In the genomic region with DNA sequence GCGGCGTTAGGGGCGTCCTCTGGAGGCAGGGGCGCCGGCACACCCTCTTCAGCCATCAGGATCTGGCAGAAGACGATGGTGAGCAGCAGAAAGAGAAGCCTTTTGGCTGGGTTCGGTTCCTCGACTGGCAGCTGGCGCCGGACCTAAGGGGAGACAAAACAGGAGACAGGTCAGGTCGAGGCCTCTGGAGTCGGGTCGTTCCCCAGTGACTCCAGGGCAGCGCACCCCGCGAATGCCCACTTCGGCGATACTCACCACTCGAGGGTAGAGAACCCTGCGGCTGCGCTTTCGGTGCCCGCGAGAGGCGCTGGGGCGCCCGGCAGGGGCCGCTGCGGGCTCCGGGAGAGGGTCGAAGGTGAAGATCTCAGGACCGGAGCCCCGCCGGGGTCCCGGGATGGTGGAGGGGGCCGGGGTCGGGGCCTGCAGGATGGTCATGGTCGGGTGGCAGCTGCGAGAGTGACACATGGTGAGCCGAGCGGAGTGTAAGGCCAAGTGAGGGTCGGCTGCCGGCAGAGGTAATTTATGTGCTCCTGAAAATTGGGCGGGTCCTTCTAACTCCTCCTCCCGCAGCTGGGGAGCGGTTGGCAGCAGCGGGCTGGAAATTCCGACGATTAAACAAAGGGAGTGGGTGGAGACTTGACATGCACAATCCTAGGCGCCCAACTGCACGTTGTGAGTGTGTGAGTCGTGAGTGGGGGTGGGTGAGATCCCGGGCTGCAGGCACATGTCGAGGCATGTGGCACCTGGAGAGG, we compare ENCODE assay signal across 8 cellular contexts. TPM values are rescaled to one million over a fixed set of nuclear protein-coding genes. Genes with fewer than 3 reads are reported as not detected.
DNase-seq lines count a peak whose midpoint lies in the region; ATAC-seq and TF ChIP-seq lines count a peak whose summit lies in the region.

A gene with protein sequence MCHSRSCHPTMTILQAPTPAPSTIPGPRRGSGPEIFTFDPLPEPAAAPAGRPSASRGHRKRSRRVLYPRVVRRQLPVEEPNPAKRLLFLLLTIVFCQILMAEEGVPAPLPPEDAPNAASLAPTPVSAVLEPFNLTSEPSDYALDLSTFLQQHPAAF (minus strand): TSS at position 494 of the 752 bp plus-strand sequence. CDS start 29 bp downstream, at position 465.

- H2BK5ac ChIP-seq in mesendoderm (ENCODE audit: low read length) = peak within 1 kb of the TSS; percentile 40

- no peak within 1 kb of the TSS for H2BK120ac ChIP-seq in mesendoderm (ENCODE audit: low read depth, low read length)

- peak within 1 kb of the TSS; percentile 95 for H3K23ac ChIP-seq in mesendoderm (ENCODE audit: low read length)

- H3K27me3 ChIP-seq in endocrine pancreas (ENCODE audit: control insufficient read depth, insufficient read depth, low read length) = no peaks in the 10 kb centered on the region
- no peaks in the 10 kb centered on the region for H3K27me3 ChIP-seq in mesendoderm (ENCODE audit: insufficient read depth, low read length, poor library complexity)

- H3K79me2 ChIP-seq in mesendoderm (ENCODE audit: control insufficient read depth, insufficient read depth, low read length) = peaks cover 26% of the 10 kb centered on the region

- CTCF ChIA-PET in HEK293T (lab: Yijun Ruan, JAX) = interaction anchor here (0.6 to 1.0 kb wide), 2 partner anchors 27 to 78 kb away, joined by 3 read pairs; partner anchors contain the start of gene MDC1
- CTCF ChIA-PET in activated CD8-positive, alpha-beta memory T cell treated with anti-CD3 and anti-CD28 coated beads for 36 hours (lab: Charles Lee) = interaction anchor here (0.6 to 1.8 kb wide), 9 partner anchors 13 to 133 kb away, joined by 3 to 5 read pairs (median 4); no protein-coding TSS in a partner anchor

- peak within 1 kb of the TSS; percentile 94 for H3K56ac ChIP-seq in mesendoderm (ENCODE audit: low read length)

- no CpG with 5 or more reads among the region's 54 CpGs for WGBS in mesendoderm (ENCODE audit: extremely low coverage, insufficient coverage, low lambda C conversion rate)

- H3K9ac ChIP-seq in endocrine pancreas (ENCODE audit: control insufficient read depth, insufficient read depth, low read length) = peak within 1 kb of the TSS; percentile 85
- H3K9ac ChIP-seq in mesendoderm (ENCODE audit: low read length) = peak within 1 kb of the TSS; percentile 100

- POLR2A ChIA-PET in HEK293T (lab: Yijun Ruan, JAX) = interaction anchor here (0.7 to 2.4 kb wide), 6 partner anchors 8 to 658 kb away, joined by 3 to 8 read pairs (median 4); no protein-coding TSS in a partner anchor
- POLR2A ChIA-PET in activated CD8-positive, alpha-beta memory T cell treated with anti-CD3 and anti-CD28 coated beads for 36 hours (lab: Charles Lee) = interaction anchor here (0.6 to 3.8 kb wide), 10 partner anchors 12 to 87 kb away, joined by 3 to 28 read pairs (median 4); no protein-coding TSS in a partner anchor

- ATAC-seq in HG03378 (IDR thresholded peaks at IDR 0.05; ENCODE audit: unreplicated experiment) = no peak

- H2BK15ac ChIP-seq in mesendoderm (replicated peaks; ENCODE audit: low read depth) = no peak within 1 kb of the TSS

- peak; percentile 71 for DNase-seq in COLO668 (lab: John Stamatoyannopoulos, UW; ENCODE audit: unreplicated experiment)
- peak; percentile 76 for DNase-seq in HEK293T (ENCODE audit: extremely low spot score)
- DNase-seq in NCI-H748 (lab: John Stamatoyannopoulos, UW; ENCODE audit: unreplicated experiment) = peak; percentile 81
- DNase-seq in mesendoderm = peak; percentile 98
- DNase-seq in stimulated activated CD8-positive, alpha-beta memory T cell treated with anti-CD3 and anti-CD28 coated beads, Interleukin-12 subunit alpha, Interleukin-12 subunit beta, amount 100 ng/mL, for 24 hours (ENCODE audit: extremely low read depth) = peak; percentile 64

- H3K4me3 ChIP-seq in endocrine pancreas (ENCODE audit: control insufficient read depth, insufficient read depth, low read length) (peak within 1 kb of the TSS; percentile 79), mesendoderm (ENCODE audit: low read length) (peak within 1 kb of the TSS; percentile 99)

- peak within 1 kb of the TSS; percentile 91 for H3K27ac ChIP-seq in mesendoderm (ENCODE audit: low read depth, low read length)

- H3K4ac ChIP-seq in mesendoderm (ENCODE audit: low read depth, low read length) = peak within 1 kb of the TSS; percentile 77

- H3K36me3 ChIP-seq in endocrine pancreas (ENCODE audit: control insufficient read depth, insufficient read depth, low read length) (no peaks in the 10 kb centered on the region), mesendoderm (ENCODE audit: control insufficient read depth, insufficient read depth, low read length) (peaks cover 3% of the 10 kb centered on the region)

- peak within 1 kb of the TSS; percentile 83 for H4K8ac ChIP-seq in mesendoderm (ENCODE audit: low read depth, low read length)

- peak within 1 kb of the TSS; percentile 44 for H3K4me2 ChIP-seq in mesendoderm (ENCODE audit: low read length)

- no peak within 1 kb of the TSS for H4K5ac ChIP-seq in mesendoderm (ENCODE audit: low read length)

- H3K4me1 ChIP-seq in endocrine pancreas (ENCODE audit: control insufficient read depth, insufficient read depth, low read length) = peaks cover 12% of the 10 kb centered on the region
- H3K4me1 ChIP-seq in mesendoderm (ENCODE audit: control insufficient read depth, low read depth, low read length) = peaks cover 11% of the 10 kb centered on the region

- peak within 1 kb of the TSS; percentile 77 for H3K18ac ChIP-seq in mesendoderm (ENCODE audit: low read length)

- no peaks in the 10 kb centered on the region for H3K9me3 ChIP-seq in endocrine pancreas (ENCODE audit: control insufficient read depth, low read length)

- peaks cover 6% of the 10 kb centered on the region for H3K79me1 ChIP-seq in mesendoderm (ENCODE audit: low read length)

- H2AK5ac ChIP-seq in mesendoderm (ENCODE audit: low read length) = peak within 1 kb of the TSS; percentile 84

TF ChIP-seq in HEK293T, 16 proteins besides CTCF, POLR2A, EP300 and RAD21:
- TF ChIP-seq FOXK2 (IDR thresholded peaks at IDR 0.05) (no peak), TARDBP (IDR thresholded peaks at IDR 0.05) (no peak), SP1 (IDR thresholded peaks at IDR 0.05) (no peak), SUZ12 (IDR thresholded peaks at IDR 0.05) (no peak), ARNT (IDR thresholded peaks at IDR 0.05) (no peak), FOXA1 (IDR thresholded peaks at IDR 0.05) (no peak), LEF1 (IDR thresholded peaks at IDR 0.05; ENCODE audit: borderline replicate concordance) (no peak), HDGF (IDR thresholded peaks at IDR 0.05; ENCODE audit: borderline replicate concordance) (no peak), ELF4 (IDR thresholded peaks at IDR 0.05) (no peak), CTBP1 (IDR thresholded peaks at IDR 0.05; ENCODE audit: borderline replicate concordance) (no peak), NFRKB (IDR thresholded peaks at IDR 0.05) (no peak), FOXM1 (IDR thresholded peaks at IDR 0.05; ENCODE audit: borderline replicate concordance) (no peak), BHLHE40 (IDR thresholded peaks at IDR 0.05; ENCODE audit: borderline replicate concordance) (no peak), L3MBTL2 (conservative IDR thresholded peaks at IDR 0.05) (peak; percentile 42; the same call in 1 of the 2 replicates), ZNF384 (IDR thresholded peaks at IDR 0.05) (peak; percentile 93; the same call in 1 of the 2 replicates)
- TF ChIP-seq, protein P1, sequence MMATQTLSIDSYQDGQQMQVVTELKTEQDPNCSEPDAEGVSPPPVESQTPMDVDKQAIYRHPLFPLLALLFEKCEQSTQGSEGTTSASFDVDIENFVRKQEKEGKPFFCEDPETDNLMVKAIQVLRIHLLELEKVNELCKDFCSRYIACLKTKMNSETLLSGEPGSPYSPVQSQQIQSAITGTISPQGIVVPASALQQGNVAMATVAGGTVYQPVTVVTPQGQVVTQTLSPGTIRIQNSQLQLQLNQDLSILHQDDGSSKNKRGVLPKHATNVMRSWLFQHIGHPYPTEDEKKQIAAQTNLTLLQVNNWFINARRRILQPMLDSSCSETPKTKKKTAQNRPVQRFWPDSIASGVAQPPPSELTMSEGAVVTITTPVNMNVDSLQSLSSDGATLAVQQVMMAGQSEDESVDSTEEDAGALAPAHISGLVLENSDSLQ (IDR thresholded peaks at IDR 0.05) = peak; percentile 97

RNA-seq across cellular contexts. Expression of the gene that starts here (rescaled TPM):
- 100 to 1,000 TPM; 312 to 322 TPM for total RNA-seq in activated CD8-positive, alpha-beta memory T cell treated with anti-CD3 and anti-CD28 coated beads for 36 hours
- polyA plus RNA-seq in mesendoderm (2013, experiment 1 of 2) = 285 TPM
- polyA plus RNA-seq in mesendoderm (2013, experiment 2 of 2) = 254 TPM
